Comparison of ENCODE assay signal across 18 cellular contexts in genomic region chr1:2826736-2827292, GRCh38. TPM values are rescaled to one million over a fixed set of nuclear protein-coding genes. Genes with fewer than 3 reads are reported as not detected.
A peak's percentile ranks its signal among the peaks of the same experiment; 100 is the strongest.
DNase-seq lines count a peak whose midpoint lies in the region; ATAC-seq, FAIRE-seq and TF ChIP-seq lines count a peak whose summit lies in the region.
"Had no signal": no experiment of that assay in that cellular context is flagged by ENCODE, and none has a peak within 500 bp of the region (broad histone marks: within the 10 kb centered on the region; RNA-seq: fewer than 3 reads in every experiment).

No MANE protein-coding gene starts in this region.

- H2BK120ac ChIP-seq in neuronal stem cell (ENCODE audit: low read depth, low read length), result no peak overlapping the region

- no peaks in the 10 kb centered on the region for H3K27me3 Mint-ChIP-seq in chondrocyte (ENCODE audit: low read depth)

- H3K18ac ChIP-seq in neuronal stem cell (ENCODE audit: low read length), result no peak overlapping the region

- no peaks in the 10 kb centered on the region for H3K79me1 ChIP-seq in neuronal stem cell (ENCODE audit: low read depth, low read length)

- H3K4me1 ChIP-seq in right atrium auricular region (no peaks in the 10 kb centered on the region), A549 (no peaks in the 10 kb centered on the region), neuronal stem cell (ENCODE audit: control insufficient read depth in 2 of 2, insufficient read depth in 1 of 2, low read depth in 1 of 2, low read length in 2 of 2) (no peaks in the 10 kb centered on the region)

- no peak overlapping the region for H3K27ac Mint-ChIP-seq in chondrocyte (ENCODE audit: unreplicated experiment)
- H3K27ac Mint-ChIP-seq: B cell; CD8-positive, alpha-beta T cell; H9 had no signal

- DNase-seq in Right ventricle myocardium inferior (ENCODE audit: missing footprints) (peak; percentile 60), right atrium auricular region (ENCODE audit: low spot score) (no peak), A549 (ENCODE audit: low read depth in 1 of 2, low spot score in 1 of 2) (no peak), chondrocyte (ENCODE audit: low spot score) (peak; percentile 77), neuronal stem cell (ENCODE audit: low spot score) (no peak), NCI-H510A (lab: John Stamatoyannopoulos, UW) (no peak)
- DNase-seq: 8988T; Calu3; CD8-positive, alpha-beta T cell; DMS79 treated with DMSO at 0.1 percent for 48 hours; GF-D8; H9 had no signal

- H3K36me3 ChIP-seq in right atrium auricular region, result no peaks in the 10 kb centered on the region
- no peaks in the 10 kb centered on the region for H3K36me3 ChIP-seq in neuronal stem cell (replicated peaks in 1 of 2; ENCODE audit: control insufficient read depth in 2 of 2, insufficient read depth in 2 of 2, low read length in 2 of 2)
- H3K36me3 ChIP-seq: BLaER1 treated with 17β-estradiol and CSF1 and Interleukin-3, amounts not matched to agents 10 nM and 100 nM had no signal

- TF ChIP-seq POLR2A in A549 (IDR thresholded peaks at IDR 0.05; ENCODE audit: low read length), result no peak

- H3K9ac ChIP-seq in neuronal stem cell (ENCODE audit: low read depth, low read length, poor library complexity), result no peak overlapping the region
- H3K9ac ChIP-seq: BLaER1 treated with 17β-estradiol and CSF1 and Interleukin-3, amounts not matched to agents 10 nM and 100 nM had no signal

- peak overlapping the region; percentile 2 for H2BK12ac ChIP-seq in neuronal stem cell (ENCODE audit: low read length)

- no peak overlapping the region for H2AK5ac ChIP-seq in neuronal stem cell (ENCODE audit: low read depth, low read length)

- H3K4me2 ChIP-seq in A549 (no peak overlapping the region), neuronal stem cell (ENCODE audit: insufficient read depth, low read length, poor library complexity, severe bottlenecking) (no peak overlapping the region)
- H3K4me2 ChIP-seq: BLaER1 treated with 17β-estradiol and CSF1 and Interleukin-3, amounts not matched to agents 10 nM and 100 nM had no signal

- H3K9me3 Mint-ChIP-seq in chondrocyte (ENCODE audit: low read depth), result peaks cover 22% of the 10 kb centered on the region

- H3K23ac ChIP-seq in neuronal stem cell (ENCODE audit: low read depth, low read length, poor library complexity), result no peak overlapping the region

- no peak overlapping the region for H2BK5ac ChIP-seq in neuronal stem cell (ENCODE audit: low read length)

- no peaks in the 10 kb centered on the region for H3K36me3 Mint-ChIP-seq in chondrocyte (ENCODE audit: low read depth)
- H3K36me3 Mint-ChIP-seq: CD8-positive, alpha-beta T cell had no signal

- no peak overlapping the region for H3K4me3 ChIP-seq in right atrium auricular region
- no peak overlapping the region for H3K4me3 ChIP-seq in A549
- peak overlapping the region in 1 of 2 donors; percentile 10 for H3K4me3 ChIP-seq in neuronal stem cell (ENCODE audit: low read length in 2 of 2)
- H3K4me3 ChIP-seq: BLaER1 treated with 17β-estradiol and CSF1 and Interleukin-3, amounts not matched to agents 10 nM and 100 nM; GM12878 had no signal

- FAIRE-seq in A549 (lab: Jason Lieb, UNC), result no peak
- FAIRE-seq: GM12878, GM19239, H1 had no signal

- H4K8ac ChIP-seq in neuronal stem cell (ENCODE audit: low read depth, low read length), result no peak overlapping the region

- no peak for TF ChIP-seq EP300 in A549 (IDR thresholded peaks at IDR 0.05)

- H3K4ac ChIP-seq in neuronal stem cell (ENCODE audit: low read length), result no peak overlapping the region

- TF ChIP-seq RAD21 in A549 (conservative IDR thresholded peaks at IDR 0.05 in 1 of 2, IDR thresholded peaks at IDR 0.05 in 1 of 2), result no peak

- no peak for ATAC-seq in Right ventricle myocardium inferior
- no peak for ATAC-seq in A549
- no peak for ATAC-seq in GM18511 (IDR thresholded peaks at IDR 0.05; ENCODE audit: unreplicated experiment)
- ATAC-seq: CD8-positive, alpha-beta T cell; GM12878 had no signal

- H3K9me3 ChIP-seq in right atrium auricular region (peaks cover 0 to 13% of the 10 kb centered on the region in 2 donors), A549 (no peaks in the 10 kb centered on the region), neuronal stem cell (replicated peaks in 1 of 2; ENCODE audit: control insufficient read depth in 2 of 2, insufficient read depth in 1 of 2, low read depth in 1 of 2, low read length in 2 of 2) (peaks cover 0 to 28% of the 10 kb centered on the region in 2 donors)

- H3K27me3 ChIP-seq in right atrium auricular region (no peaks in the 10 kb centered on the region), neuronal stem cell (ENCODE audit: control insufficient read depth in 3 of 3, insufficient read depth in 3 of 3, low read depth in 1 of 3, low read length in 3 of 3) (peaks cover 0 to 41% (median 0%) of the 10 kb centered on the region in 3 experiments)

- no peak overlapping the region for H3K4me3 Mint-ChIP-seq in chondrocyte (ENCODE audit: unreplicated experiment)
- H3K4me3 Mint-ChIP-seq: B cell; CD8-positive, alpha-beta T cell; H9 had no signal

- no peaks in the 10 kb centered on the region for H3K4me1 Mint-ChIP-seq in chondrocyte (ENCODE audit: low read depth)
- H3K4me1 Mint-ChIP-seq: B cell, H9 had no signal

- H3K27ac ChIP-seq in right atrium auricular region (no peak overlapping the region), A549 (no peak overlapping the region), neuronal stem cell (replicated peaks; ENCODE audit: low read length) (no peak overlapping the region)
- H3K27ac ChIP-seq: BLaER1 treated with 17β-estradiol and CSF1 and Interleukin-3, amounts not matched to agents 10 nM and 100 nM had no signal

- POLR2A ChIA-PET in A549 (lab: Yijun Ruan, JAX), result no interaction called here

- H2BK15ac ChIP-seq in neuronal stem cell (ENCODE audit: low read length), result no peak overlapping the region

- no peak overlapping the region for H2AFZ ChIP-seq in neuronal stem cell (ENCODE audit: low read length)

- H4K91ac ChIP-seq in neuronal stem cell (ENCODE audit: low read depth, low read length, poor library complexity), result no peak overlapping the region

- CTCF ChIA-PET in A549 (lab: Yijun Ruan, JAX), result no interaction called here

- H3K14ac ChIP-seq in neuronal stem cell (ENCODE audit: low read length), result no peak overlapping the region

- 16% methylated on average over 10 of the region's 14 CpGs for WGBS in A549 (ENCODE audit: missing lambda C conversion rate)
- no CpG with 5 or more reads among the region's 14 CpGs for WGBS in neuronal stem cell (ENCODE audit: extremely low coverage in 2 of 2, insufficient read length in 2 of 2, insufficient replicate concordance in 1 of 2), 2 donors

- TF ChIP-seq CTCF in right atrium auricular region (IDR thresholded peaks at IDR 0.05), result no peak
- no peak for TF ChIP-seq CTCF in A549 (IDR thresholded peaks at IDR 0.05)
- no peak for TF ChIP-seq CTCF in chondrocyte (IDR thresholded peaks at IDR 0.05)

- intact Hi-C loops in Right ventricle myocardium inferior (cut with DNase I), result no loop called here

TF ChIP-seq in A549, 52 proteins besides CTCF, POLR2A, EP300 and RAD21:
- TF ChIP-seq USF2 (IDR thresholded peaks at IDR 0.05) (0 out of 2 replicates have a peak, but pooled peaks have one; percentile 16), TFCP2L1 (CRISPR knock-in tag; IDR thresholded peaks at IDR 0.05) (no peak)

RNA-seq across cellular contexts. Expression of gene TTC34, which starts 25.3 kb away (rescaled TPM):
- total RNA-seq in Right ventricle myocardium inferior, result 0.70 TPM
- under 1 TPM; 0.08 to 0.11 TPM for total RNA-seq in right atrium auricular region
- polyA plus RNA-seq in A549 (2011; rRNA removed), result 0.05 and 0.07 TPM in 2 replicates
- polyA plus RNA-seq in A549 (2012; cell fraction: cytosol; rRNA removed), result 0.03 TPM in 2 replicates
- 0.18 and 0.20 TPM in 2 replicates for polyA plus RNA-seq in A549 (2012; cell fraction: nucleus; rRNA removed)
- 0.04 to 0.08 TPM (median 0.04 TPM) in 3 replicates for polyA plus RNA-seq in A549 (2017; fragmentation: RNase III; extraction: RNeasy Plus Mini Kit Qiagen cat#74134 plus additional on column Dnase treatment)
- polyA minus RNA-seq in A549 (2011; rRNA and poly(A)+ RNA removed), result 0.39 and 0.54 TPM in 2 replicates
- 0.60 to 1.8 TPM (median 0.67 TPM) in 3 replicates for total RNA-seq in chondrocyte
- polyA plus RNA-seq in neuronal stem cell (2013, experiment 1 of 2), result 0.39 TPM
- polyA plus RNA-seq in neuronal stem cell (2013, experiment 2 of 2), result 0.35 TPM

Comparison
In these comparisons a context has a peak if more than half of its experiments do, and no peak if none do; other contexts are left out.
1. DNase-seq: peak in Right ventricle myocardium inferior (single experiment) and chondrocyte (single experiment); none in right atrium auricular region (single experiment), A549 (0 of 2), neuronal stem cell (single experiment) and NCI-H510A (single experiment).